ENCODE assay signal across 26 cellular contexts in genomic region chr1:29497395-29498125, GRCh38.
"Had no signal": no experiment of that assay in that cellular context is flagged by ENCODE, and none has a peak within 500 bp of the region (broad histone marks: within the 10 kb centered on the region; RNA-seq: fewer than 3 reads in every experiment).

No MANE protein-coding gene starts in this region.

- H3K4me3 Mint-ChIP-seq: activated CD4-positive, alpha-beta memory T cell treated with anti-CD3 and anti-CD28 coated beads for 36 hours; activated CD4-positive, alpha-beta T cell treated with anti-CD3 and anti-CD28 coated beads, Interleukin-2, amount 10 ng/mL, durations not matched to agents 24 days and 14 days; dendritic cell treated with granulocyte-macrophage colony-stimulating factor and Interleukin-4, amounts not matched to agents 40 ng/mL and 50 ng/mL, for 4 days; natural killer cell; stimulated activated memory B cell treated with anti-CD40 and anti-IgM and Interleukin-4, amounts not matched to agents 10 μg/mL and 1 μg/mL and 100 μg/mL, for 72 hours; stimulated activated naive CD8-positive, alpha-beta T cell treated with anti-CD3 and anti-CD28 coated beads, Interleukin-15, amount 100 ng/mL, for 72 hours; T-helper 1 cell treated with Interleukin-12 subunit alpha and Interleukin-12 subunit beta and Interleukin-4 antibody, amounts not matched to agents 30 μg/mL and 1 μg/mL, for 36 hours had no signal

- H3K9me3 Mint-ChIP-seq: activated CD4-positive, alpha-beta T cell treated with anti-CD3 and anti-CD28 coated beads, Interleukin-2, amount 10 ng/mL, durations not matched to agents 24 days and 14 days; dendritic cell treated with granulocyte-macrophage colony-stimulating factor and Interleukin-4, amounts not matched to agents 40 ng/mL and 50 ng/mL, for 4 days; natural killer cell; T-helper 1 cell treated with Interleukin-12 subunit alpha and Interleukin-12 subunit beta and Interleukin-4 antibody, amounts not matched to agents 30 μg/mL and 1 μg/mL, for 36 hours had no signal

- H3K36me3 Mint-ChIP-seq: activated CD4-positive, alpha-beta memory T cell treated with anti-CD3 and anti-CD28 coated beads for 36 hours; natural killer cell; stimulated activated memory B cell treated with anti-CD40 and anti-IgM and Interleukin-4, amounts not matched to agents 10 μg/mL and 1 μg/mL and 100 μg/mL, for 72 hours had no signal

- ATAC-seq: activated CD4-positive, CD25-positive, alpha-beta regulatory T cell treated with anti-CD3 and anti-CD28 coated beads, Interleukin-2, amount 50 U/mL, for 24 hours; heart right ventricle; left lung; natural killer cell; right lobe of liver; stimulated activated memory B cell treated with anti-CD40 and anti-IgM and Interleukin-4, amounts not matched to agents 10 μg/mL and 1 μg/mL and 100 μg/mL, for 72 hours; stimulated activated naive CD8-positive, alpha-beta T cell treated with anti-CD3 and anti-CD28 coated beads, Interleukin-15, amount 100 ng/mL, for 72 hours had no signal

- H3K27ac Mint-ChIP-seq: activated CD4-positive, alpha-beta memory T cell treated with anti-CD3 and anti-CD28 coated beads for 36 hours; activated CD4-positive, alpha-beta T cell treated with anti-CD3 and anti-CD28 coated beads, Interleukin-2, amount 10 ng/mL, durations not matched to agents 24 days and 14 days; dendritic cell treated with granulocyte-macrophage colony-stimulating factor and Interleukin-4, amounts not matched to agents 40 ng/mL and 50 ng/mL, for 4 days; natural killer cell; progenitor cell of endocrine pancreas; stimulated activated memory B cell treated with anti-CD40 and anti-IgM and Interleukin-4, amounts not matched to agents 10 μg/mL and 1 μg/mL and 100 μg/mL, for 72 hours; stimulated activated naive CD8-positive, alpha-beta T cell treated with anti-CD3 and anti-CD28 coated beads, Interleukin-15, amount 100 ng/mL, for 72 hours had no signal

- DNase-seq: activated CD4-positive, alpha-beta memory T cell treated with anti-CD3 and anti-CD28 coated beads for 36 hours; activated CD4-positive, alpha-beta T cell treated with anti-CD3 and anti-CD28 coated beads, Interleukin-2, amount 10 ng/mL, durations not matched to agents 24 days and 14 days; activated gamma-delta T cell; activated naive CD4-positive, alpha-beta T cell treated with anti-CD3 and anti-CD28 coated beads, Interleukin-2, amount 50 U/mL, for 16 hours; amniotic stem cell; caudate nucleus; effector CD4-positive, alpha-beta T cell; esophagus squamous epithelium; foreskin melanocyte; heart right ventricle; kidney glomerular epithelial cell; lower lobe of right lung; mesenchymal stem cell; stimulated activated CD4-positive, alpha-beta T cell treated with anti-CD3 and anti-CD28 coated beads, Interleukin-4, amount 100 ng/mL, for 4 hours; stimulated activated CD8-positive, alpha-beta memory T cell treated with anti-CD3 and anti-CD28 coated beads, Interleukin-4, amount 100 ng/mL, for 48 hours; stimulated activated naive CD8-positive, alpha-beta T cell treated with anti-CD3 and anti-CD28 coated beads, Interleukin-15, amount 100 ng/mL, for 72 hours; T-helper 9 cell; WERI-Rb-1 had no signal

- H3K4me1 Mint-ChIP-seq: activated CD4-positive, alpha-beta T cell treated with anti-CD3 and anti-CD28 coated beads, Interleukin-2, amount 10 ng/mL, durations not matched to agents 24 days and 14 days; natural killer cell; stimulated activated memory B cell treated with anti-CD40 and anti-IgM and Interleukin-4, amounts not matched to agents 10 μg/mL and 1 μg/mL and 100 μg/mL, for 72 hours; stimulated activated naive CD8-positive, alpha-beta T cell treated with anti-CD3 and anti-CD28 coated beads, Interleukin-15, amount 100 ng/mL, for 72 hours had no signal
